ENCODE assay signal across 8 cellular contexts in the genomic region with DNA sequence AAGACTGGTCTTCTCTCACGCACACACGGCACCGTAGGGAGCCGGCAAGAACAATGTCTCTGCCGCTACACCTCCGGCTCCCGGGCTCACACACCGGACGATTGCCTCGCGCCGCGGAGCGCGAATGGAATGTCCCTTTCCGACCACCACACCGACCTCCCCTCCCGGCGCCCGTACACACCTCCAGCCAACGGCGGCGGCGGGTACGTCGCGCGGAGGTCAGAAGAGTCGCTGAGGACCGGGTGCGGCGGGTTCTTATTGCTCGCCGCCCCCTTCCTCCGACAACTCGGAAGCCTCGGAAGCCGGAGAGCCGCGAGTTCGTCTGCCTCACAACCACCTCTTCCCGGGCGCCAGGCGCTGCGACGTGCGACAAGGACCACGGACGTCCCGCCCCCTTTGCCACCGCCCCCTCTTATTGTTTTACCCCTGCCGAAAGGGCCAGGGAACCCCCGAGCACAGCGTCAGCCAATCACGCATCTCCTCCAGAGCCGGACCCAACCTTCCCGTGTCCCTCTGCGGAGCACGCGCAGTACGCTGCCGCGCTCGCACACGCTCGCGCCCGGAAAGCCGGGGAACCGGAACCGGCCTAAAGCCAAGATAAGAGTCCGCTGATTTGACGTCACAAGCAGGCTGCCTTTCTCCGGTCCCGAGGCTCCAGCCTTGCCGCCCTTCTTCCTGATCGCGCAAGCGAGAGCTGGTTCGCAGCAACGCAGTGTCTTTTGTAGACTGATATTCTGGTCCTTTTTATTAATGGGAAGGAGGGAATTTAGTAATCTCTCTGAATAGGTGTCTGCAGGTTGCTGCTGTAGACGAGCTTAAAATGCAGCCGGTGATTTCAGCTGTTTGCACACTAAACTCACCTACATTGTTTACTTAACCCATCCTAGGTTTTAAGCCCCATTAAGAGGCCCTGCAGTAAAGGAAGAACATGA. TPM values are rescaled to one million over a fixed set of nuclear protein-coding genes. Genes with fewer than 3 reads are reported as not detected.
DNase-seq lines count a peak whose midpoint lies in the region; ATAC-seq and TF ChIP-seq lines count a peak whose summit lies in the region.

TSS of gene G3BP2 (minus strand) at position 385 of the 932 bp plus-strand sequence. CDS start 11,386 bp downstream, outside the sequence.

- TF ChIP-seq POLR2A in spleen (IDR thresholded peaks at IDR 0.05) = peak; percentile 70 to 86 (median 76)

- H3K4me1 Mint-ChIP-seq in central memory CD8-positive, alpha-beta T cell = peaks cover 51% of the 10 kb centered on the region

- H3K36me3 ChIP-seq in spleen = no peaks in the 10 kb centered on the region

- intact Hi-C loops in spleen (cut with DNase I; ENCODE audit: low total_unique reads) = loop anchor here (5.0 kb wide), 1 partner anchor 49 kb away; the partner anchor contains the start of gene USO1

- H3K27ac ChIP-seq in spleen = peak within 1 kb of the TSS; percentile 97 to 100 (median 98)

- WGBS in spleen, 5 donors = 0 to 1% (median 0%) methylated on average over 55 to 83 of the region's 83 CpGs

- ATAC-seq in GM19025 (IDR thresholded peaks at IDR 0.05; ENCODE audit: low read depth, unreplicated experiment) = peak; percentile 94
- peak; percentile 93 for ATAC-seq in HG03342 (IDR thresholded peaks at IDR 0.05; ENCODE audit: unreplicated experiment)
- ATAC-seq in central memory CD8-positive, alpha-beta T cell (replicated peaks; ENCODE audit: extremely low read depth, poor library complexity, severe bottlenecking) = peak; percentile 93

- peaks cover 34 to 50% (median 45%) of the 10 kb centered on the region in 6 donors for H3K4me1 ChIP-seq in spleen

- H3K36me3 Mint-ChIP-seq in central memory CD8-positive, alpha-beta T cell (ENCODE audit: insufficient read depth) = peaks cover 22% of the 10 kb centered on the region

- no peaks in the 10 kb centered on the region for H3K27me3 Mint-ChIP-seq in central memory CD8-positive, alpha-beta T cell

- peak within 1 kb of the TSS; percentile 86 for H3K4me3 ChIP-seq in AG09309 (ENCODE audit: control insufficient read depth, low read depth, low read length)
- H3K4me3 ChIP-seq in spleen = peak within 1 kb of the TSS; percentile 75 to 96 (median 87)

- TF ChIP-seq CTCF in AG09309 (IDR thresholded peaks at IDR 0.05; ENCODE audit: control insufficient read depth, insufficient read depth, low read depth, low read length, missing control alignments) (no peak), spleen (IDR thresholded peaks at IDR 0.05 in 8 of 11, conservative IDR thresholded peaks at IDR 0.05 in 3 of 11) (peak in 2 of 11 experiments; percentile 11 to 25)

- DNase-seq in AG09309 (ENCODE audit: low read depth) = peak; percentile 87
- peak; percentile 93 to 98 for DNase-seq in NCI-H446 (lab: John Stamatoyannopoulos, UW)
- peak; percentile 95 for DNase-seq in activated CD4-positive, CD25-positive, alpha-beta regulatory T cell treated with anti-CD3 and anti-CD28 coated beads, Interleukin-2, amount 50 U/mL, for 16 hours (ENCODE audit: low read depth, low spot score)
- DNase-seq in central memory CD8-positive, alpha-beta T cell (ENCODE audit: low spot score in 2 of 2) = peak; percentile 89 to 96
- DNase-seq in inferior parietal cortex (ENCODE audit: extremely low spot score) = peak; percentile 98
- peak; percentile 99 for DNase-seq in spleen

- H3K9me3 ChIP-seq in spleen = no peaks in the 10 kb centered on the region

- peak within 1 kb of the TSS; percentile 99 for H3K27ac Mint-ChIP-seq in central memory CD8-positive, alpha-beta T cell (ENCODE audit: low read depth)

- no peaks in the 10 kb centered on the region for H3K9me3 Mint-ChIP-seq in central memory CD8-positive, alpha-beta T cell

- H3K4me3 Mint-ChIP-seq in central memory CD8-positive, alpha-beta T cell = peak within 1 kb of the TSS; percentile 100

- H3K27me3 ChIP-seq in spleen (replicated peaks in 1 of 7) = no peaks in the 10 kb centered on the region

RNA-seq across cellular contexts. Expression of gene G3BP2, which starts in this region (rescaled TPM):
- total RNA-seq in spleen = 100 to 1,000 TPM in 5 of 7 donors, 10 to 100 TPM in 2; 90.8 to 113 (median 106) TPM
- 10 to 100 TPM; 15.2 to 31.9 (median 19.9) TPM for polyA plus RNA-seq in spleen

Comparison
In these comparisons a context has a peak if more than half of its experiments do, and no peak if none do; other contexts are left out.
1. Peak in every context shown above with its lines: DNase-seq, ATAC-seq, H3K4me3 ChIP-seq and H3K27ac ChIP-seq.